8 cellular contexts compared by ENCODE assay signal in the genomic region with DNA sequence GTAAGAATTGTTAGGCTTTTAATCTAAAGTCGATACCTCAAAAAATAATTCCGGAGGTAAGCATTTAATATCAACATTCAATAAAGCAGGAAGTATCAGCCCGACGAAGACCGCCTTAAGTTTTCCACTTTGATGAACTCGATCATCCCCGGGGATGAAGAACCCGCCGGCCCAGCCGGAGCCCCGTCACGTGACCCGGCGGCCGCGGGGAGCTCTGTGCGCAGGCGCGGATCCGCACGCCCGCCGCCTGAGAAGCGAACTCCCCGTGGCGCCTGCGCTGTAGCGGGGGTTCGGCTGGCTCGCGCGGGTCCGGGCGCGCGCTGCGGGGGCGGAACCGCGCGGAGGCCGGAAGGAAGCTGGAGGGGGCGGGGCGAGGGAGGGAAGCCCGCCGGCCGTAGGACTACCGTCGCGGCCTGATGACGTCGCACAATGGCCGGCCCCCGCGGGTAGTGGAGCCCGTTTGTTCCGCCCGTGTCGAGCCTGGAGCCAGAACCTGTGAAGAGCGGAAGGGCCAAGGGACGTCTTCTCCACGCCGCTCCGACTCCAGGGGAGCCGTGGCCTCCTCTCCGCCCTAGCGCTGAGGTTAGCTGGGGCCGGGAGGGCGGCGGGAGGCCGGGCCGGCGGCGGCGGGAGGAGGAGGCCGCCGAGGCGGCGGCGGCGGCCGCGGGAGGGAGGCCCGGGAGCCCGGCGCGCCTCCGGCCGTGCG. TPM values are rescaled to one million over a fixed set of nuclear protein-coding genes. Genes with fewer than 3 reads are reported as not detected.
DNase-seq lines count a peak whose midpoint lies in the region; ATAC-seq, FAIRE-seq and TF ChIP-seq lines count a peak whose summit lies in the region.

A gene (plus strand): TSS at position 419 of the 706 bp plus-strand sequence. CDS start 6,721 bp downstream, outside the sequence.

- H3K4me3 ChIP-seq in right atrium auricular region: peak within 1 kb of the TSS; percentile 94 to 95
- peak within 1 kb of the TSS; percentile 72 for H3K4me3 ChIP-seq in psoas muscle

- WGBS in psoas muscle, 3 donors: 0% methylated on average over 54 to 90 of the region's 90 CpGs

- H3K4me1 ChIP-seq in right atrium auricular region: peaks cover 0 to 26% of the 10 kb centered on the region in 2 donors
- peaks cover 17% of the 10 kb centered on the region for H3K4me1 ChIP-seq in psoas muscle

- no peaks in the 10 kb centered on the region for H3K9me3 ChIP-seq in right atrium auricular region
- H3K9me3 ChIP-seq in psoas muscle: no peaks in the 10 kb centered on the region

- in situ Hi-C loops in GM13977 (cut with MboI; ENCODE audit: low pct_unique_long_range_greater_than_20kb, low sequenced_read_pairs, unreplicated experiment): no loop called here

- no peaks in the 10 kb centered on the region for H3K36me3 ChIP-seq in right atrium auricular region
- H3K36me3 ChIP-seq in psoas muscle (ENCODE audit: insufficient read depth in 1 of 2, low read depth in 1 of 2): peaks cover 0 to 21% of the 10 kb centered on the region in 2 donors

- H3K27ac ChIP-seq in angular gyrus (ENCODE audit: low read depth, low read length) (peak within 1 kb of the TSS; percentile 64), right atrium auricular region (peak within 1 kb of the TSS; percentile 73 to 79), psoas muscle (peak within 1 kb of the TSS; percentile 85)

- TF ChIP-seq CTCF in GM13977 (IDR thresholded peaks at IDR 0.05; ENCODE audit: extremely low read depth, insufficient read depth, missing control alignments) (no peak), right atrium auricular region (IDR thresholded peaks at IDR 0.05) (peak in 1 of 2 donors; percentile 11), psoas muscle (IDR thresholded peaks at IDR 0.05) (no peak)

- FAIRE-seq in urothelium cell line (lab: Jason Lieb, UNC): peak; percentile 79

- ATAC-seq in HG02938 (IDR thresholded peaks at IDR 0.05; ENCODE audit: unreplicated experiment) (peak; percentile 61), psoas muscle (peak; percentile 99 to 100 (median 99))

- DNase-seq in GM13977 (ENCODE audit: low spot score) (peak; percentile 100), NCI-H187 treated with DMSO at 0.1 percent for 48 hours (lab: John Stamatoyannopoulos, UW) (peak; percentile 19), T-helper 2 cell (peak; percentile 94 to 98 (median 97)), right atrium auricular region (ENCODE audit: low spot score) (peak; percentile 95), psoas muscle (peak; percentile 98 to 99), urothelium cell line (ENCODE audit: low spot score) (peak; percentile 100)

- intact Hi-C loops in psoas muscle (cut with DNase I): loop anchor here (5.0 to 10.0 kb wide), 2 partner anchors 137 to 375 kb away; a partner anchor contains a TSS

- H3K27me3 ChIP-seq in right atrium auricular region (no peaks in the 10 kb centered on the region), psoas muscle (ENCODE audit: insufficient read depth in 3 of 3, low read length in 2 of 3) (no peaks in the 10 kb centered on the region)

RNA-seq across cellular contexts. Expression of the gene that starts here (rescaled TPM):
- 10 to 100 TPM in 1 of 2 donors, 1 to 10 TPM in 1; 7.9 to 10.0 TPM for total RNA-seq in right atrium auricular region
- total RNA-seq in psoas muscle: 10 to 100 TPM; 24.8 to 30.5 (median 26.9) TPM
- polyA plus RNA-seq in psoas muscle: 10 to 100 TPM; 19.9 to 36.0 (median 32.0) TPM

Comparison
In these comparisons a context has a peak if more than half of its experiments do, and no peak if none do; other contexts are left out.
1. Peak in every context shown above with its lines: DNase-seq, ATAC-seq, H3K4me3 ChIP-seq and H3K27ac ChIP-seq.
2. DNase-seq: peak in every context shown above with its lines; median percentile 100 in GM13977; 100 in urothelium cell line; 98 in psoas muscle; 97 in T-helper 2 cell; 95 in right atrium auricular region; 19 in NCI-H187 treated with DMSO at 0.1 percent for 48 hours.